In genomic region chr14:102396531-102396930, GRCh38 we compare ENCODE assay signal across 21 cellular contexts.
"Had no signal": no experiment of that assay in that cellular context is flagged by ENCODE, and none has a peak within 500 bp of the region (broad histone marks: within the 10 kb centered on the region; RNA-seq: fewer than 3 reads in every experiment).

No MANE protein-coding gene starts in this region.

- H3K27me3 ChIP-seq: esophagus muscularis mucosa, gastrocnemius medialis, heart right ventricle, ovary, right atrium auricular region, sigmoid colon, stomach, tibial artery, upper lobe of left lung, uterus had no signal

- H3K27ac ChIP-seq: epithelial cell of prostate, esophagus muscularis mucosa, gastrocnemius medialis, heart right ventricle, ovary, right atrium auricular region, sigmoid colon, stomach, tibial artery, upper lobe of left lung, uterus had no signal

- DNase-seq: effector memory CD8-positive, alpha-beta T cell; gastrocnemius medialis; heart right ventricle; hypothalamus; kidney glomerular epithelial cell; naive thymus-derived CD4-positive, alpha-beta T cell; nephron progenitor cell; nucleus accumbens; ovary; sigmoid colon; small intestine; stimulated activated CD4-positive, alpha-beta T cell treated with anti-CD3 and anti-CD28 coated beads, Interleukin-12 subunit alpha, Interleukin-12 subunit beta, amount 100 ng/mL, for 4 hours; stimulated activated naive CD4-positive, alpha-beta T cell; stomach; tibial artery; upper lobe of left lung; uterus had no signal

- H3K27ac Mint-ChIP-seq: effector memory CD8-positive, alpha-beta T cell; naive thymus-derived CD4-positive, alpha-beta T cell; nephron progenitor cell had no signal

- H3K4me1 ChIP-seq: stomach, tibial artery, uterus had no signal

- H3K36me3 ChIP-seq: ovary, right atrium auricular region, uterus had no signal

- FAIRE-seq: islet of Langerhans, small intestine had no signal

- H3K27me3 Mint-ChIP-seq: effector memory CD8-positive, alpha-beta T cell; naive thymus-derived CD4-positive, alpha-beta T cell had no signal

- H3K9me3 ChIP-seq: esophagus muscularis mucosa, gastrocnemius medialis, ovary, right atrium auricular region, upper lobe of left lung, uterus had no signal

- ATAC-seq: effector memory CD8-positive, alpha-beta T cell; gastrocnemius medialis; heart right ventricle; naive thymus-derived CD4-positive, alpha-beta T cell had no signal

- H3K4me3 Mint-ChIP-seq: effector memory CD8-positive, alpha-beta T cell; naive thymus-derived CD4-positive, alpha-beta T cell; nephron progenitor cell had no signal

- H3K4me3 ChIP-seq: esophagus muscularis mucosa, gastrocnemius medialis, heart right ventricle, ovary, right atrium auricular region, sigmoid colon, stomach, tibial artery, upper lobe of left lung, uterus had no signal
